In genomic region chr12:47940773-47941474, GRCh38 we compare ENCODE assay signal across 1 cellular context.
TF ChIP-seq lines count a peak whose summit lies in the region.

No MANE protein-coding gene starts in this region.

TF ChIP-seq in IMR-90, 13 proteins besides CTCF, POLR2A, EP300 and RAD21:
- TF ChIP-seq USF2 (IDR thresholded peaks at IDR 0.05; ENCODE audit: low read depth, low read length) (no peak), RCOR1 (IDR thresholded peaks at IDR 0.05; ENCODE audit: insufficient replicate concordance, low read length) (no peak), FOS (IDR thresholded peaks at IDR 0.05; ENCODE audit: low read depth, low read length) (no peak), MAFK (IDR thresholded peaks at IDR 0.05; ENCODE audit: low read depth, low read length) (no peak), SMC3 (IDR thresholded peaks at IDR 0.05; ENCODE audit: low read depth, low read length) (no peak), RFX5 (IDR thresholded peaks at IDR 0.05; ENCODE audit: low read depth, low read length) (no peak), CEBPB (IDR thresholded peaks at IDR 0.05; ENCODE audit: low read depth, low read length) (no peak), MAZ (IDR thresholded peaks at IDR 0.05; ENCODE audit: borderline replicate concordance, low read depth, low read length) (no peak), NFE2L2 (IDR thresholded peaks at IDR 0.05; ENCODE audit: low read depth, low read length) (no peak), CHD1 (IDR thresholded peaks at IDR 0.05; ENCODE audit: low read depth, low read length) (no peak), BHLHE40 (IDR thresholded peaks at IDR 0.05; ENCODE audit: low read depth, low read length) (no peak), MXI1 (IDR thresholded peaks at IDR 0.05; ENCODE audit: borderline replicate concordance, low read depth, low read length) (no peak)
- TF ChIP-seq, protein P1, sequence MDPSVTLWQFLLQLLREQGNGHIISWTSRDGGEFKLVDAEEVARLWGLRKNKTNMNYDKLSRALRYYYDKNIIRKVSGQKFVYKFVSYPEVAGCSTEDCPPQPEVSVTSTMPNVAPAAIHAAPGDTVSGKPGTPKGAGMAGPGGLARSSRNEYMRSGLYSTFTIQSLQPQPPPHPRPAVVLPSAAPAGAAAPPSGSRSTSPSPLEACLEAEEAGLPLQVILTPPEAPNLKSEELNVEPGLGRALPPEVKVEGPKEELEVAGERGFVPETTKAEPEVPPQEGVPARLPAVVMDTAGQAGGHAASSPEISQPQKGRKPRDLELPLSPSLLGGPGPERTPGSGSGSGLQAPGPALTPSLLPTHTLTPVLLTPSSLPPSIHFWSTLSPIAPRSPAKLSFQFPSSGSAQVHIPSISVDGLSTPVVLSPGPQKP (IDR thresholded peaks at IDR 0.05; ENCODE audit: borderline replicate concordance, low read depth, low read length), result no peak
